8 cellular contexts compared by ENCODE assay signal in genomic region chr1:4402032-4402431, GRCh38.
"Had no signal": no experiment of that assay in that cellular context is flagged by ENCODE, and none has a peak within 500 bp of the region (broad histone marks: within the 10 kb centered on the region; RNA-seq: fewer than 3 reads in every experiment).

No MANE protein-coding gene starts in this region.

- H3K27me3 Mint-ChIP-seq: IgD-negative memory B cell had no signal

- FAIRE-seq: H54, HepG2 had no signal

- H3K4me3 Mint-ChIP-seq: HFFc6, IgD-negative memory B cell had no signal

- DNase-seq: GM23248, GOT3, HFFc6, KBM-7 had no signal

- H3K4me1 Mint-ChIP-seq: IgD-negative memory B cell had no signal

- ATAC-seq: HCT116, HepG2 had no signal

- H3K27ac Mint-ChIP-seq: HFFc6, IgD-negative memory B cell had no signal
